23 cellular contexts compared by ENCODE assay signal in genomic region chr3:29373016-29373690, GRCh38.
DNase-seq lines count a peak whose midpoint lies in the region; ATAC-seq, FAIRE-seq and TF ChIP-seq lines count a peak whose summit lies in the region.
"Had no signal": no experiment of that assay in that cellular context is flagged by ENCODE, and none has a peak within 500 bp of the region (broad histone marks: within the 10 kb centered on the region; RNA-seq: fewer than 3 reads in every experiment).

No MANE protein-coding gene starts in this region.

- DNase-seq in A172 (ENCODE audit: low spot score) (peak; percentile 26), GM23248 (peak; percentile 49), astrocyte (ENCODE audit: low read depth) (peak; percentile 92), fibroblast of villous mesenchyme (ENCODE audit: low read depth) (peak; percentile 78), hippocampal formation (lab: John Stamatoyannopoulos, UW) (no peak), HEK293T (ENCODE audit: extremely low spot score) (no peak), GDM1 (lab: John Stamatoyannopoulos, UW) (no peak)
- DNase-seq: activated CD8-positive, alpha-beta memory T cell treated with anti-CD3 and anti-CD28 coated beads, Interleukin-2, amount 50 U/mL, for 4 hours; activated naive CD4-positive, alpha-beta T cell treated with Interleukin-2 at 50 U/mL for 16 hours; CD4-positive, CD25-positive, alpha-beta regulatory T cell; DMS79 treated with DMSO at 0.1 percent for 48 hours; glutamatergic neuron; immature natural killer cell; mammary epithelial cell; MG63; NCI-H1694; stimulated activated naive CD8-positive, alpha-beta T cell treated with anti-CD3 and anti-CD28 coated beads, Interleukin-15, amount 100 ng/mL, for 72 hours; T-helper 9 cell had no signal

- H3K27me3 ChIP-seq in GM23248 (replicated peaks; ENCODE audit: insufficient read depth): no peaks in the 10 kb centered on the region
- H3K27me3 ChIP-seq in astrocyte (ENCODE audit: insufficient read depth, low read length): no peaks in the 10 kb centered on the region
- H3K27me3 ChIP-seq: MG63 had no signal

- H3K4me1 ChIP-seq in GM23248 (ENCODE audit: insufficient read depth) (peaks cover 24% of the 10 kb centered on the region), astrocyte (ENCODE audit: insufficient read depth, low read length) (no peaks in the 10 kb centered on the region)

- H3K9ac ChIP-seq in GM23248 (no peak overlapping the region), astrocyte (ENCODE audit: low read length) (no peak overlapping the region)

- H3K4me3 ChIP-seq in GM23248: no peak overlapping the region
- H3K4me3 ChIP-seq in astrocyte (ENCODE audit: insufficient read depth, low read depth, low read length): no peak overlapping the region
- H3K4me3 ChIP-seq in fibroblast of villous mesenchyme (ENCODE audit: low read depth, low read length): no peak overlapping the region
- H3K4me3 ChIP-seq: MG63 had no signal

- H3K36me3 ChIP-seq in GM23248 (ENCODE audit: low read depth) (no peaks in the 10 kb centered on the region), astrocyte (ENCODE audit: insufficient read depth, low read length) (no peaks in the 10 kb centered on the region)
- H3K36me3 ChIP-seq: MG63 had no signal

- H3F3A ChIP-seq in GM23248 (ENCODE audit: insufficient read depth): peaks cover 27% of the 10 kb centered on the region

- H3K27ac Mint-ChIP-seq in astrocyte (ENCODE audit: unreplicated experiment): peak overlapping the region; percentile 81
- H3K27ac Mint-ChIP-seq: CD4-positive, CD25-positive, alpha-beta regulatory T cell; immature natural killer cell; stimulated activated naive CD8-positive, alpha-beta T cell treated with anti-CD3 and anti-CD28 coated beads, Interleukin-15, amount 100 ng/mL, for 72 hours had no signal

- no peak for FAIRE-seq in astrocyte (lab: Jason Lieb, UNC)
- FAIRE-seq: bronchial epithelial cell, endometrium, H1 had no signal

- H3K9me2 ChIP-seq in GM23248 (ENCODE audit: insufficient read depth): no peaks in the 10 kb centered on the region

- in situ Hi-C loops in GM23248 (cut with MboI): no loop called here

- H3K36me3 Mint-ChIP-seq in astrocyte (ENCODE audit: low read depth, unreplicated experiment): peaks cover 7% of the 10 kb centered on the region
- H3K36me3 Mint-ChIP-seq: immature natural killer cell had no signal

- no peak overlapping the region for H3K27ac ChIP-seq in GM23248
- H3K27ac ChIP-seq in astrocyte (ENCODE audit: low read depth, low read length): no peak overlapping the region
- H3K27ac ChIP-seq: 22Rv1 had no signal

- H3K4me2 ChIP-seq in GM23248 (ENCODE audit: unreplicated experiment): no peak overlapping the region
- peak overlapping the region; percentile 20 for H3K4me2 ChIP-seq in astrocyte (ENCODE audit: low read length)

- CTCF ChIA-PET in HEK293T (lab: Yijun Ruan, JAX): interaction anchor here (1.0 kb wide), 1 partner anchor 80 kb away, joined by 3 read pairs; no protein-coding TSS in a partner anchor

- H3K9me3 ChIP-seq in GM23248 (ENCODE audit: low read depth) (no peaks in the 10 kb centered on the region), astrocyte (ENCODE audit: insufficient read depth, low read depth, low read length) (no peaks in the 10 kb centered on the region)
- H3K9me3 ChIP-seq: MG63 had no signal

- peaks cover 100% of the 10 kb centered on the region for H3K79me2 ChIP-seq in GM23248 (ENCODE audit: insufficient read depth)
- peaks cover 29% of the 10 kb centered on the region for H3K79me2 ChIP-seq in astrocyte (ENCODE audit: insufficient read depth, low read length)

- H3K4me1 Mint-ChIP-seq in astrocyte (ENCODE audit: low read depth, unreplicated experiment): peaks cover 45% of the 10 kb centered on the region
- H3K4me1 Mint-ChIP-seq: immature natural killer cell had no signal

- no peaks in the 10 kb centered on the region for H3K27me3 Mint-ChIP-seq in astrocyte (ENCODE audit: low read depth, unreplicated experiment)
- H3K27me3 Mint-ChIP-seq: CD4-positive, CD25-positive, alpha-beta regulatory T cell had no signal

- TF ChIP-seq CTCF in astrocyte (IDR thresholded peaks at IDR 0.05; ENCODE audit: insufficient read depth, low read depth, low read length) (no peak), fibroblast of villous mesenchyme (IDR thresholded peaks at IDR 0.05; ENCODE audit: insufficient read depth, low read depth, low read length) (no peak)

- ATAC-seq in HG02763 (IDR thresholded peaks at IDR 0.05; ENCODE audit: unreplicated experiment): no peak
- ATAC-seq: stimulated activated naive CD8-positive, alpha-beta T cell treated with anti-CD3 and anti-CD28 coated beads, Interleukin-15, amount 100 ng/mL, for 72 hours had no signal

- no peak overlapping the region for H2AFZ ChIP-seq in GM23248
- H2AFZ ChIP-seq in astrocyte (ENCODE audit: low read depth, low read length): no peak overlapping the region

- POLR2A ChIA-PET in HEK293T (lab: Yijun Ruan, JAX): no interaction called here

- H4K20me1 ChIP-seq in GM23248 (ENCODE audit: insufficient read depth) (peaks cover 24% of the 10 kb centered on the region), astrocyte (ENCODE audit: insufficient read depth, low read length) (peaks cover 46% of the 10 kb centered on the region)

- H3K4me3 Mint-ChIP-seq in astrocyte (ENCODE audit: unreplicated experiment): no peak overlapping the region
- H3K4me3 Mint-ChIP-seq: CD4-positive, CD25-positive, alpha-beta regulatory T cell; immature natural killer cell; stimulated activated naive CD8-positive, alpha-beta T cell treated with anti-CD3 and anti-CD28 coated beads, Interleukin-15, amount 100 ng/mL, for 72 hours had no signal

- H3K9me3 Mint-ChIP-seq in astrocyte (ENCODE audit: unreplicated experiment): peaks cover 3% of the 10 kb centered on the region
- H3K9me3 Mint-ChIP-seq: stimulated activated naive CD8-positive, alpha-beta T cell treated with anti-CD3 and anti-CD28 coated beads, Interleukin-15, amount 100 ng/mL, for 72 hours had no signal

TF ChIP-seq in HEK293T, 16 proteins besides CTCF, POLR2A, EP300 and RAD21:
- no peak for TF ChIP-seq PKNOX1 (IDR thresholded peaks at IDR 0.05)

Comparison
In these comparisons a context has a peak if more than half of its experiments do, and no peak if none do; other contexts are left out.
1. DNase-seq: peak in A172 (single experiment), GM23248 (single experiment), astrocyte (single experiment) and fibroblast of villous mesenchyme (single experiment); none in hippocampal formation (0 of 2), HEK293T (single experiment) and GDM1 (single experiment).